Comparison of ENCODE assay signal across 29 cellular contexts in genomic region chr3:32553973-32554372, GRCh38.
"Had no signal": no experiment of that assay in that cellular context is flagged by ENCODE, and none has a peak within 500 bp of the region (broad histone marks: within the 10 kb centered on the region; RNA-seq: fewer than 3 reads in every experiment).

No MANE protein-coding gene starts in this region.

- FAIRE-seq: small intestine, urothelium cell line had no signal

- H3K9me3 ChIP-seq: ovary, psoas muscle, right lobe of liver, sigmoid colon, stomach, thoracic aorta, thyroid gland, tibial nerve, upper lobe of left lung, vagina had no signal

- H3K27ac Mint-ChIP-seq: natural killer cell treated with Interleukin-12 subunit alpha and Interleukin-12 subunit beta and Interleukin-15 and Interleukin-18, amount 100 ng/mL, for 72 hours; nephron progenitor cell; progenitor cell of endocrine pancreas; stimulated activated effector memory CD8-positive, alpha-beta T cell treated with anti-CD3 and anti-CD28 coated beads, Interleukin-12 subunit alpha, Interleukin-12 subunit beta, amount 100 ng/mL, for 72 hours; stimulated activated naive B cell treated with anti-CD40 and anti-IgM and Interleukin-4, amounts not matched to agents 10 μg/mL and 1 μg/mL and 100 μg/mL, for 72 hours; stimulated activated naive CD8-positive, alpha-beta T cell treated with anti-CD3 and anti-CD28 coated beads, Interleukin-15, Interleukin-2, amounts not matched to agents 100 ng/mL and 50 ng/mL, for 24 hours had no signal

- ATAC-seq: natural killer cell treated with Interleukin-12 subunit alpha and Interleukin-12 subunit beta and Interleukin-15 and Interleukin-18, amount 100 ng/mL, for 72 hours; psoas muscle; right cardiac atrium; right lobe of liver; stimulated activated effector memory CD8-positive, alpha-beta T cell treated with anti-CD3 and anti-CD28 coated beads, Interleukin-12 subunit alpha, Interleukin-12 subunit beta, amount 100 ng/mL, for 72 hours had no signal

- H3K4me3 ChIP-seq: ovary, psoas muscle, right lobe of liver, sigmoid colon, stomach, thoracic aorta, thyroid gland, tibial nerve, upper lobe of left lung, vagina had no signal

- H3K9me3 Mint-ChIP-seq: natural killer cell treated with Interleukin-12 subunit alpha and Interleukin-12 subunit beta and Interleukin-15 and Interleukin-18, amount 100 ng/mL, for 72 hours; nephron progenitor cell; neural crest cell; stimulated activated effector memory CD8-positive, alpha-beta T cell treated with anti-CD3 and anti-CD28 coated beads, Interleukin-12 subunit alpha, Interleukin-12 subunit beta, amount 100 ng/mL, for 72 hours; stimulated activated naive B cell treated with anti-CD40 and anti-IgM and Interleukin-4, amounts not matched to agents 10 μg/mL and 1 μg/mL and 100 μg/mL, for 72 hours; stimulated activated naive CD8-positive, alpha-beta T cell treated with anti-CD3 and anti-CD28 coated beads, Interleukin-15, Interleukin-2, amounts not matched to agents 100 ng/mL and 50 ng/mL, for 24 hours had no signal

- H3K4me1 ChIP-seq: sigmoid colon had no signal

- H3K4me3 Mint-ChIP-seq: natural killer cell treated with Interleukin-12 subunit alpha and Interleukin-12 subunit beta and Interleukin-15 and Interleukin-18, amount 100 ng/mL, for 72 hours; nephron progenitor cell; neural crest cell; stimulated activated effector memory CD8-positive, alpha-beta T cell treated with anti-CD3 and anti-CD28 coated beads, Interleukin-12 subunit alpha, Interleukin-12 subunit beta, amount 100 ng/mL, for 72 hours; stimulated activated naive B cell treated with anti-CD40 and anti-IgM and Interleukin-4, amounts not matched to agents 10 μg/mL and 1 μg/mL and 100 μg/mL, for 72 hours; stimulated activated naive CD8-positive, alpha-beta T cell treated with anti-CD3 and anti-CD28 coated beads, Interleukin-15, Interleukin-2, amounts not matched to agents 100 ng/mL and 50 ng/mL, for 24 hours had no signal

- H3K27ac ChIP-seq: ovary, parathyroid adenoma, psoas muscle, right lobe of liver, sigmoid colon, stomach, thoracic aorta, thyroid gland, tibial nerve, upper lobe of left lung, vagina had no signal

- H3K9ac ChIP-seq: parathyroid adenoma had no signal

- H3K27me3 ChIP-seq: ovary, right lobe of liver, sigmoid colon, stomach, thyroid gland, tibial nerve, upper lobe of left lung, vagina had no signal

- H3K36me3 Mint-ChIP-seq: natural killer cell treated with Interleukin-12 subunit alpha and Interleukin-12 subunit beta and Interleukin-15 and Interleukin-18, amount 100 ng/mL, for 72 hours had no signal

- H3K27me3 Mint-ChIP-seq: natural killer cell treated with Interleukin-12 subunit alpha and Interleukin-12 subunit beta and Interleukin-15 and Interleukin-18, amount 100 ng/mL, for 72 hours; progenitor cell of endocrine pancreas; stimulated activated naive B cell treated with anti-CD40 and anti-IgM and Interleukin-4, amounts not matched to agents 10 μg/mL and 1 μg/mL and 100 μg/mL, for 72 hours; stimulated activated naive CD8-positive, alpha-beta T cell treated with anti-CD3 and anti-CD28 coated beads, Interleukin-15, Interleukin-2, amounts not matched to agents 100 ng/mL and 50 ng/mL, for 24 hours had no signal

- H3K36me3 ChIP-seq: ovary, right lobe of liver, sigmoid colon, stomach, thoracic aorta, thyroid gland, tibial nerve, upper lobe of left lung, vagina had no signal

- DNase-seq: nephron progenitor cell; occipital lobe; ovary; posterior cingulate gyrus; psoas muscle; right cardiac atrium; right lobe of liver; sigmoid colon; small intestine; stimulated activated CD4-positive, alpha-beta T cell treated with anti-CD3 and anti-CD28 coated beads, Interleukin-15, amount 100 ng/mL, for 24 hours; stimulated activated CD4-positive, alpha-beta T cell treated with anti-CD3 and anti-CD28 coated beads, Interleukin-2, amount 100 ng/mL, for 24 hours; stimulated activated CD4-positive, alpha-beta T cell treated with anti-CD3 and anti-CD28 coated beads, Interleukin-2, amount 100 ng/mL, for 48 hours; stimulated activated CD4-positive, alpha-beta T cell treated with anti-CD3 and anti-CD28 coated beads, Interleukin-4, amount 100 ng/mL, for 24 hours; stimulated activated naive B cell treated with anti-CD40 and anti-IgM and Interleukin-4, amounts not matched to agents 10 μg/mL and 1 μg/mL and 100 μg/mL, for 72 hours; stimulated activated naive CD4-positive, alpha-beta T cell treated with Interleukin-2 at 50 U/mL for 16 hours; stomach; trophoblast cell; upper lobe of left lung had no signal

- H2AFZ ChIP-seq: parathyroid adenoma had no signal
